In genomic region chr15:55221090-55222011, GRCh38 we compare ENCODE assay signal across 8 cellular contexts. TPM values are rescaled to one million over a fixed set of nuclear protein-coding genes. Genes with fewer than 3 reads are reported as not detected.
DNase-seq lines count a peak whose midpoint lies in the region; ATAC-seq and TF ChIP-seq lines count a peak whose summit lies in the region.

No MANE protein-coding gene starts in this region.

- H3K27ac ChIP-seq in MM.1S (ENCODE audit: low read length) = peak overlapping the region; percentile 42; the same call in 1 of the 2 replicates
- peak overlapping the region; percentile 33 for H3K27ac ChIP-seq in thymus (ENCODE audit: low read depth)

- peaks cover 25% of the 10 kb centered on the region for H3K4me1 Mint-ChIP-seq in Calu3 (ENCODE audit: low read depth, unreplicated experiment)

- TF ChIP-seq CTCF in Calu3 (IDR thresholded peaks at IDR 0.05; ENCODE audit: unreplicated experiment) = no peak
- TF ChIP-seq CTCF in MM.1S (IDR thresholded peaks at IDR 0.05; ENCODE audit: low read length) = no peak

- ATAC-seq in GM21390 (IDR thresholded peaks at IDR 0.05; ENCODE audit: unreplicated experiment) = peak; percentile 34
- ATAC-seq in HG03196 (IDR thresholded peaks at IDR 0.05; ENCODE audit: unreplicated experiment) = no peak

- no peak overlapping the region for H2AFZ ChIP-seq in MM.1S (ENCODE audit: low read length)

- H4K20me1 ChIP-seq in MM.1S (ENCODE audit: insufficient read depth, low read length) = no peaks in the 10 kb centered on the region

- H3F3A ChIP-seq in MM.1S (ENCODE audit: insufficient read depth, low read length) = peaks cover 12% of the 10 kb centered on the region; the same call in 1 of the 2 replicates

- no peaks in the 10 kb centered on the region for H3K27me3 Mint-ChIP-seq in Calu3 (ENCODE audit: unreplicated experiment)

- BruUV-seq in Calu3 (replicated peaks; lab: Mats Ljungman, UMichigan) = no TSS peak

- CTCF ChIA-PET in Calu3 (lab: Charles Lee) = interaction anchor here (1.2 to 1.4 kb wide), 4 partner anchors 15 to 214 kb away, joined by 3 to 5 read pairs (median 4); partner anchors contain the start of gene RSL24D1

- H3K9ac ChIP-seq in MM.1S (ENCODE audit: low read length) = no peak overlapping the region

- H3K9me2 ChIP-seq in MM.1S (replicated peaks; ENCODE audit: insufficient read depth, low read length) = no peaks in the 10 kb centered on the region

- H3K9me3 ChIP-seq in MM.1S (replicated peaks; ENCODE audit: insufficient read depth, low read length) = no peaks in the 10 kb centered on the region
- H3K9me3 ChIP-seq in thymus (ENCODE audit: control insufficient read depth) = no peaks in the 10 kb centered on the region

- peaks cover 3% of the 10 kb centered on the region for H3K36me3 ChIP-seq in MM.1S (replicated peaks; ENCODE audit: insufficient read depth, low read length)
- no peaks in the 10 kb centered on the region for H3K36me3 ChIP-seq in thymus (ENCODE audit: control insufficient read depth, insufficient read depth)

- peak overlapping the region; percentile 72 for H3K27ac Mint-ChIP-seq in Calu3 (ENCODE audit: unreplicated experiment)

- H3K4me1 ChIP-seq in MM.1S (ENCODE audit: low read length) = peaks cover 39% of the 10 kb centered on the region
- H3K4me1 ChIP-seq in thymus (ENCODE audit: control insufficient read depth, insufficient read depth, low read length) = peaks cover 15% of the 10 kb centered on the region

- H3K4me3 ChIP-seq in MM.1S (ENCODE audit: low read length) (no peak overlapping the region), thymus (ENCODE audit: low read length) (no peak overlapping the region)

- 61% methylated on average over 6 of the region's 6 CpGs for WGBS in thymus

- H3K4me2 ChIP-seq in MM.1S (ENCODE audit: low read depth, low read length) = 0 out of 2 replicates have a peak overlapping the region, but pooled peaks have one; percentile 61

- H3K9me3 Mint-ChIP-seq in Calu3 (ENCODE audit: low read depth, unreplicated experiment) = no peaks in the 10 kb centered on the region

- no peaks in the 10 kb centered on the region for H3K27me3 ChIP-seq in MM.1S (replicated peaks; ENCODE audit: insufficient read depth, low read length)
- no peaks in the 10 kb centered on the region for H3K27me3 ChIP-seq in thymus (ENCODE audit: control insufficient read depth, insufficient read depth)

- intact Hi-C loops in Calu3 (cut with micrococcal nuclease; ENCODE audit: unreplicated experiment) = loop anchor here (1.0 kb wide), 1 partner anchor 69 kb away; no protein-coding TSS in a partner anchor

- peaks cover 12% of the 10 kb centered on the region for H3K36me3 Mint-ChIP-seq in Calu3 (ENCODE audit: insufficient read depth, unreplicated experiment)

- peak overlapping the region; percentile 24 for H3K4me3 Mint-ChIP-seq in Calu3 (ENCODE audit: low read depth, unreplicated experiment)

- DNase-seq in Calu3 (peak; percentile 45), MM.1S (peak; percentile 35), hepatic stellate cell (ENCODE audit: low spot score) (peak; percentile 64)
- DNase-seq in activated gamma-delta T cell treated with anti-CD3 and anti-CD28 coated beads, Interleukin-2, amount 50 U/mL, for 16 hours (ENCODE audit: low read depth) = peak; percentile 16
- DNase-seq in effector CD4-positive, alpha-beta T cell = no peak

- H3K79me2 ChIP-seq in MM.1S (ENCODE audit: low read length) = no peaks in the 10 kb centered on the region

RNA-seq across cellular contexts. Expression of gene RSL24D1, which starts 24.6 kb away (rescaled TPM):
- 82.1 and 93.3 TPM in 2 replicates for total RNA-seq in Calu3 (2022)
- 131 TPM for polyA plus RNA-seq in thymus
